In genomic region chr17:29582254-29582765, GRCh38 we compare ENCODE assay signal across 26 cellular contexts. TPM values are rescaled to one million over a fixed set of nuclear protein-coding genes. Genes with fewer than 3 reads are reported as not detected.
A peak's percentile ranks its signal among the peaks of the same experiment; 100 is the strongest.
DNase-seq lines count a peak whose midpoint lies in the region; ATAC-seq and TF ChIP-seq lines count a peak whose summit lies in the region.
"Had no signal": no experiment of that assay in that cellular context is flagged by ENCODE, and none has a peak within 500 bp of the region (broad histone marks: within the 10 kb centered on the region; RNA-seq: fewer than 3 reads in every experiment).

No MANE protein-coding gene starts in this region.

- no peaks in the 10 kb centered on the region for H3K27me3 ChIP-seq in mammary epithelial cell (ENCODE audit: insufficient read depth, low read length)
- H3K27me3 ChIP-seq: neutrophil, thyroid gland had no signal

- no peak overlapping the region for H3K4me2 ChIP-seq in mammary epithelial cell (ENCODE audit: insufficient read depth, low read depth, low read length)
- H3K4me2 ChIP-seq: smooth muscle cell had no signal

- peaks cover 38% of the 10 kb centered on the region for H3K36me3 Mint-ChIP-seq in MCF 10A (ENCODE audit: insufficient read depth, unreplicated experiment)

- TF ChIP-seq CTCF in MCF 10A (IDR thresholded peaks at IDR 0.05; ENCODE audit: unreplicated experiment) (no peak), mammary epithelial cell (conservative IDR thresholded peaks at IDR 0.05 in 1 of 2, IDR thresholded peaks at IDR 0.05 in 1 of 2; ENCODE audit: extremely low read depth in 1 of 2, insufficient read depth in 1 of 2, low read depth in 1 of 2, low read length in 2 of 2) (no peak), RWPE1 (conservative IDR thresholded peaks at IDR 0.05; ENCODE audit: low read depth) (no peak)

- H3K27ac Mint-ChIP-seq in MCF 10A (ENCODE audit: low read depth, unreplicated experiment) = peak overlapping the region; percentile 19

- in situ Hi-C loops in mammary epithelial cell (cut with MboI; ENCODE audit: low sequenced_read_pairs in 2 of 2) = no loop called here

- no peak overlapping the region for H3K9ac ChIP-seq in mammary epithelial cell (ENCODE audit: insufficient read depth, low read length)

- dilution Hi-C loops in mammary epithelial cell (cut with HindIII; ENCODE audit: low sequenced_read_pairs) = no loop called here

- no peaks in the 10 kb centered on the region for H3K9me3 ChIP-seq in mammary epithelial cell (replicated peaks; ENCODE audit: insufficient read depth, low read length)
- H3K9me3 ChIP-seq: neutrophil, thyroid gland had no signal

- H3K4me1 Mint-ChIP-seq in MCF 10A (ENCODE audit: insufficient read depth, unreplicated experiment) = peaks cover 36% of the 10 kb centered on the region

- no peaks in the 10 kb centered on the region for H3K9me3 Mint-ChIP-seq in MCF 10A (ENCODE audit: unreplicated experiment)

- 60% methylated on average over 10 of the region's 10 CpGs for WGBS in mammary epithelial cell (ENCODE audit: low coverage, missing lambda C conversion rate)

- no peak overlapping the region for H3K4me3 ChIP-seq in mammary epithelial cell (replicated peaks in 1 of 3; ENCODE audit: insufficient read depth in 1 of 3, low read depth in 2 of 3, low read length in 3 of 3)
- H3K4me3 ChIP-seq: lung, smooth muscle cell, thyroid gland had no signal

- no peak overlapping the region for H3K4me3 Mint-ChIP-seq in MCF 10A (ENCODE audit: unreplicated experiment)
- H3K4me3 Mint-ChIP-seq: CD4-positive, CD25-positive, alpha-beta regulatory T cell had no signal

- no peak overlapping the region for H2AFZ ChIP-seq in mammary epithelial cell (ENCODE audit: low read depth, low read length)

- H3K79me2 ChIP-seq in mammary epithelial cell (ENCODE audit: insufficient read depth, low read length) = peaks cover 74% of the 10 kb centered on the region

- no peaks in the 10 kb centered on the region for H4K20me1 ChIP-seq in mammary epithelial cell (ENCODE audit: insufficient read depth, low read length)

- POLR2A ChIA-PET in MCF 10A (lab: Yijun Ruan, JAX) = interaction anchor here (0.7 to 4.4 kb wide), 11 partner anchors 10 to 348 kb away, joined by 3 to 81 read pairs (median 5); partner anchors contain the start of genes ABHD15, ANKRD13B, CORO6 and SSH2
- POLR2A ChIA-PET in RWPE1 (lab: Yijun Ruan, JAX; ENCODE audit: low non-redundant PET) = interaction anchor here (0.6 kb wide), 2 partner anchors 13 to 192 kb away, joined by 3 to 6 read pairs; partner anchors contain the start of gene TAOK1

- no peak for ATAC-seq in HG03097 (IDR thresholded peaks at IDR 0.05; ENCODE audit: low FRiP score, unreplicated experiment)

- peaks cover 69% of the 10 kb centered on the region for H3K4me1 ChIP-seq in mammary epithelial cell (ENCODE audit: insufficient read depth, low read length)

- DNase-seq in MCF 10A (ENCODE audit: unreplicated experiment) = no peak
- no peak for DNase-seq in mammary epithelial cell
- DNase-seq in RWPE1 (ENCODE audit: low spot score) = no peak
- no peak for DNase-seq in epithelial cell of prostate (ENCODE audit: low read depth, low spot score)
- DNase-seq in substantia nigra (lab: John Stamatoyannopoulos, UW) = no peak
- no peak for DNase-seq in RPMI8226
- no peak for DNase-seq in activated CD8-positive, alpha-beta memory T cell treated with anti-CD3 and anti-CD28 coated beads, Interleukin-2, amount 50 U/mL, for 48 hours
- DNase-seq: activated CD4-positive, alpha-beta T cell treated with anti-CD3 and anti-CD28 coated beads for 1 hour; activated CD8-positive, alpha-beta memory T cell treated with anti-CD3 and anti-CD28 coated beads, Interleukin-2, amount 50 U/mL, for 4 hours; activated naive CD4-positive, alpha-beta T cell treated with Interleukin-2 at 50 U/mL for 16 hours; CD4-positive, CD25-positive, alpha-beta regulatory T cell; central memory CD4-positive, alpha-beta T cell; effector CD4-positive, alpha-beta T cell; GDM1; NCI-H1930; NCI-H345; OCI-M1; SHP77 treated with DMSO at 0.1 percent for 48 hours; stimulated activated CD4-positive, alpha-beta T cell treated with anti-CD3 and anti-CD28 coated beads, Interleukin-2, amount 100 ng/mL, for 48 hours; stimulated activated naive CD4-positive, alpha-beta T cell treated with Interleukin-2 at 50 U/mL for 16 hours; SW 1271; thyroid gland had no signal

- BruUV-seq in MCF 10A (replicated peaks; lab: Mats Ljungman, UMichigan) (no TSS peak), mammary epithelial cell (replicated peaks; lab: Mats Ljungman, UMichigan) (no TSS peak)

- H3K27ac ChIP-seq in mammary epithelial cell (ENCODE audit: insufficient read depth, low read depth, low read length) (no peak overlapping the region), RWPE1 (peak overlapping the region; percentile 99), epithelial cell of prostate (peak overlapping the region; percentile 27), substantia nigra (ENCODE audit: low read depth, low read length, poor library complexity, severe bottlenecking) (peak overlapping the region; percentile 99)
- H3K27ac ChIP-seq: neutrophil, thyroid gland had no signal

- intact Hi-C loops in MCF 10A (cut with micrococcal nuclease) (loop anchor here (5.0 kb wide), 1 partner anchor 510 kb away; no protein-coding TSS in a partner anchor), mammary epithelial cell (cut with micrococcal nuclease) (loop anchor here (5.0 to 10.0 kb wide), 5 partner anchors 180 to 510 kb away; no protein-coding TSS in a partner anchor)

- H3K36me3 ChIP-seq in mammary epithelial cell (ENCODE audit: insufficient read depth, low read length) = peaks cover 14% of the 10 kb centered on the region

- no peaks in the 10 kb centered on the region for H3K27me3 Mint-ChIP-seq in MCF 10A (ENCODE audit: insufficient read depth, unreplicated experiment)
- H3K27me3 Mint-ChIP-seq: CD4-positive, CD25-positive, alpha-beta regulatory T cell had no signal

- CTCF ChIA-PET in MCF 10A (lab: Yijun Ruan, JAX) = interaction anchor here (1.2 to 6.8 kb wide), 11 partner anchors 10 to 349 kb away, joined by 3 to 89 read pairs (median 7); partner anchors contain the start of genes ABHD15, ANKRD13B and TP53I13
- CTCF ChIA-PET in mammary epithelial cell (lab: Charles Lee; ENCODE audit: low non-redundant PET) = interaction anchor here (0.6 to 1.2 kb wide), 3 partner anchors 9 to 514 kb away, joined by 5 to 10 read pairs (median 6); no protein-coding TSS in a partner anchor
- CTCF ChIA-PET in RWPE1 (lab: Yijun Ruan, JAX) = interaction anchor here (0.6 to 5.2 kb wide), 9 partner anchors 9 to 349 kb away, joined by 3 to 71 read pairs (median 3); partner anchors contain the start of gene ANKRD13B

RNA-seq across cellular contexts. Expression of gene GIT1, which starts 7.1 kb away (rescaled TPM):
- 49.0 and 52.6 TPM in 2 replicates for total RNA-seq in MCF 10A (2022)
- 10 to 100 TPM; 41.8 to 83.4 TPM for total RNA-seq in mammary epithelial cell
- polyA plus RNA-seq in mammary epithelial cell = 52.2 TPM
- polyA minus RNA-seq in mammary epithelial cell = 112 TPM

RNA-seq across cellular contexts. Expression of gene ANKRD13B, which starts 10.6 kb away (rescaled TPM):
- 14.4 and 17.9 TPM in 2 replicates for total RNA-seq in MCF 10A (2022)
- total RNA-seq in mammary epithelial cell = 10 to 100 TPM; 10.0 to 18.6 TPM
- 8.5 TPM for polyA plus RNA-seq in mammary epithelial cell
- polyA minus RNA-seq in mammary epithelial cell = 11.4 TPM

RNA-seq across cellular contexts. Expression of gene TP53I13, which starts 13.8 kb away (rescaled TPM):
- total RNA-seq in MCF 10A (2022) = 29.6 and 34.5 TPM in 2 replicates
- 10 to 100 TPM; 26.5 to 31.8 TPM for total RNA-seq in mammary epithelial cell
- polyA plus RNA-seq in mammary epithelial cell = 19.5 TPM
- polyA minus RNA-seq in mammary epithelial cell = 2.7 TPM

RNA-seq across cellular contexts. Expression of gene ABHD15, which starts 15.5 kb away (rescaled TPM):
- total RNA-seq in MCF 10A (2022) = 2.8 and 4.9 TPM in 2 replicates
- 1 to 10 TPM; 4.5 to 7.7 TPM for total RNA-seq in mammary epithelial cell
- polyA plus RNA-seq in mammary epithelial cell = 5.8 TPM
- 11.5 TPM for polyA minus RNA-seq in mammary epithelial cell

RNA-seq across cellular contexts. Expression of gene CORO6, which starts 40.4 kb away (rescaled TPM):
- 1.4 and 1.6 TPM in 2 replicates for total RNA-seq in MCF 10A (2022)
- 1 to 10 TPM; 6.3 to 9.8 TPM for total RNA-seq in mammary epithelial cell
- polyA plus RNA-seq in mammary epithelial cell = 4.0 TPM
- 8.9 TPM for polyA minus RNA-seq in mammary epithelial cell
